ENCODE assay signal across 30 cellular contexts in the genomic region with DNA sequence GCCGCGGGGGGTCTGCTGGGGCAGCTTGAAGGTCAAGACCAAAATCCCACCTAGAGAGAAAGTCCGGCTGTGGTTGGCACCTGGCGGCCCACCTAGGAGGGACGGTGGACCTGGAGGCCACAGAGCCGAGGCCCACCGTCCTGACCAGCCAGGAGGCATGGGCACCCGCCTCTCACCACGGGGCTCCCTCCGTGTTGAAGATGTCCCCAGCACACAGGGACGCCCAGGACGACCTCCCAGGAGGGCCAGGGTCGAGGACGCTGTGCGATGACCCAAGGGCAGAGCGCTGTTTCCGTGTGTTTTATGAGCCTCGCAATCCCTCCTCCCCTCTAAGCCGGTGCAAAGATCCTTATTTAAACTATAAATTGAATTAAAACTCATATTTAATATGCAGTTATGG.
"Had no signal": no experiment of that assay in that cellular context is flagged by ENCODE, and none has a peak within 500 bp of the region (broad histone marks: within the 10 kb centered on the region; RNA-seq: fewer than 3 reads in every experiment).

No MANE protein-coding gene starts in this region.

- H3K27ac Mint-ChIP-seq: activated B cell treated with CpG ODN at 0.5 μM for 24 hours; activated CD4-positive, alpha-beta memory T cell treated with anti-CD3 and anti-CD28 coated beads, Interleukin-2, amount 10 ng/mL, durations not matched to agents 7 days and 5 days; activated CD8-positive, alpha-beta memory T cell treated with anti-CD3 and anti-CD28 coated beads, Interleukin-2, amount 10 ng/mL, durations not matched to agents 7 days and 5 days; activated naive CD4-positive, alpha-beta T cell treated with anti-CD3 and anti-CD28 coated beads, Interleukin-2, amount 50 U/mL, for 24 hours; activated naive CD8-positive, alpha-beta T cell treated with anti-CD3 and anti-CD28 coated beads, Interleukin-2, amount 10 ng/mL, durations not matched to agents 7 days and 5 days; T-helper 2 cell treated with Interferon-gamma antibody and Interleukin-4, amounts not matched to agents 5 μg/mL and 100 μg/mL, for 36 hours had no signal

- ATAC-seq: activated CD8-positive, alpha-beta memory T cell treated with anti-CD3 and anti-CD28 coated beads, Interleukin-2, amount 10 ng/mL, durations not matched to agents 7 days and 5 days; body of pancreas had no signal

- H3K36me3 ChIP-seq: ascending aorta, breast epithelium, MG63 had no signal

- H3K27ac ChIP-seq: ascending aorta, body of pancreas, breast epithelium, SK-N-MC, VCaP had no signal

- H3K27me3 Mint-ChIP-seq: activated B cell treated with CpG ODN at 0.5 μM for 24 hours; activated CD4-positive, alpha-beta memory T cell treated with anti-CD3 and anti-CD28 coated beads, Interleukin-2, amount 10 ng/mL, durations not matched to agents 7 days and 5 days; activated CD8-positive, alpha-beta memory T cell treated with anti-CD3 and anti-CD28 coated beads, Interleukin-2, amount 10 ng/mL, durations not matched to agents 7 days and 5 days; activated naive CD4-positive, alpha-beta T cell treated with anti-CD3 and anti-CD28 coated beads, Interleukin-2, amount 50 U/mL, for 24 hours; activated naive CD8-positive, alpha-beta T cell treated with anti-CD3 and anti-CD28 coated beads, Interleukin-2, amount 10 ng/mL, durations not matched to agents 7 days and 5 days had no signal

- H3K9me3 ChIP-seq: MG63 had no signal

- H3K36me3 Mint-ChIP-seq: activated naive CD4-positive, alpha-beta T cell treated with anti-CD3 and anti-CD28 coated beads, Interleukin-2, amount 50 U/mL, for 24 hours; activated naive CD8-positive, alpha-beta T cell treated with anti-CD3 and anti-CD28 coated beads, Interleukin-2, amount 10 ng/mL, durations not matched to agents 7 days and 5 days had no signal

- H3K4me3 ChIP-seq: ascending aorta, body of pancreas, breast epithelium, MG63, SK-N-MC had no signal

- DNase-seq: activated B cell treated with CpG ODN at 0.5 μM for 24 hours; activated CD4-positive, alpha-beta memory T cell treated with anti-CD3 and anti-CD28 coated beads, Interleukin-2, amount 10 ng/mL, durations not matched to agents 7 days and 5 days; activated CD4-positive, alpha-beta T cell treated with anti-CD3 and anti-CD28 coated beads for 4 hours; activated CD4-positive, CD25-positive, alpha-beta regulatory T cell treated with anti-CD3 and anti-CD28 coated beads, Interleukin-2, amount 50 U/mL, for 72 hours; activated CD8-positive, alpha-beta memory T cell treated with anti-CD3 and anti-CD28 coated beads for 24 hours; activated CD8-positive, alpha-beta memory T cell treated with anti-CD3 and anti-CD28 coated beads, Interleukin-2, amount 10 ng/mL, durations not matched to agents 7 days and 5 days; activated CD8-positive, alpha-beta memory T cell treated with anti-CD3 and anti-CD28 coated beads, Interleukin-2, amount 50 U/mL, for 48 hours; activated gamma-delta T cell; activated naive CD4-positive, alpha-beta T cell treated with Interleukin-2 at 50 U/mL for 16 hours; activated naive CD8-positive, alpha-beta T cell treated with anti-CD3 and anti-CD28 coated beads, Interleukin-2, amount 10 ng/mL, durations not matched to agents 7 days and 5 days; activated T-cell treated with anti-CD3 and anti-CD28 coated beads, Interleukin-2, amount 50 U/mL, for 48 hours; body of pancreas; Kasumi-1; KG1; MG63; NCI-H1048; NCI-H1105 treated with DMSO at 0.1 percent for 48 hours; NCI-H1436; NCI-H1694; NCI-H1930; NCI-H2081 treated with DMSO at 0.1 percent for 48 hours; NCI-H524 treated with DMSO at 0.1 percent for 48 hours; NK-92 treated with Interleukin-12 subunit alpha and Interleukin-12 subunit beta, amount 100 ng/mL, for 24 hours; Right ventricle myocardium superior had no signal

- H3K9me3 Mint-ChIP-seq: activated naive CD4-positive, alpha-beta T cell treated with anti-CD3 and anti-CD28 coated beads, Interleukin-2, amount 50 U/mL, for 24 hours had no signal

- H3K4me1 ChIP-seq: ascending aorta, body of pancreas, breast epithelium had no signal

- H3K4me3 Mint-ChIP-seq: activated B cell treated with CpG ODN at 0.5 μM for 24 hours; activated CD4-positive, alpha-beta memory T cell treated with anti-CD3 and anti-CD28 coated beads, Interleukin-2, amount 10 ng/mL, durations not matched to agents 7 days and 5 days; activated CD8-positive, alpha-beta memory T cell treated with anti-CD3 and anti-CD28 coated beads, Interleukin-2, amount 10 ng/mL, durations not matched to agents 7 days and 5 days; activated naive CD4-positive, alpha-beta T cell treated with anti-CD3 and anti-CD28 coated beads, Interleukin-2, amount 50 U/mL, for 24 hours; activated naive CD8-positive, alpha-beta T cell treated with anti-CD3 and anti-CD28 coated beads, Interleukin-2, amount 10 ng/mL, durations not matched to agents 7 days and 5 days; T-helper 2 cell treated with Interferon-gamma antibody and Interleukin-4, amounts not matched to agents 5 μg/mL and 100 μg/mL, for 36 hours had no signal

- H3K27me3 ChIP-seq: ascending aorta, body of pancreas, breast epithelium, MG63 had no signal

- H3K4me1 Mint-ChIP-seq: activated B cell treated with CpG ODN at 0.5 μM for 24 hours; activated CD4-positive, alpha-beta memory T cell treated with anti-CD3 and anti-CD28 coated beads, Interleukin-2, amount 10 ng/mL, durations not matched to agents 7 days and 5 days; activated CD8-positive, alpha-beta memory T cell treated with anti-CD3 and anti-CD28 coated beads, Interleukin-2, amount 10 ng/mL, durations not matched to agents 7 days and 5 days; activated naive CD4-positive, alpha-beta T cell treated with anti-CD3 and anti-CD28 coated beads, Interleukin-2, amount 50 U/mL, for 24 hours; activated naive CD8-positive, alpha-beta T cell treated with anti-CD3 and anti-CD28 coated beads, Interleukin-2, amount 10 ng/mL, durations not matched to agents 7 days and 5 days had no signal
